ENCODE assay signal across 18 cellular contexts in the genomic region with DNA sequence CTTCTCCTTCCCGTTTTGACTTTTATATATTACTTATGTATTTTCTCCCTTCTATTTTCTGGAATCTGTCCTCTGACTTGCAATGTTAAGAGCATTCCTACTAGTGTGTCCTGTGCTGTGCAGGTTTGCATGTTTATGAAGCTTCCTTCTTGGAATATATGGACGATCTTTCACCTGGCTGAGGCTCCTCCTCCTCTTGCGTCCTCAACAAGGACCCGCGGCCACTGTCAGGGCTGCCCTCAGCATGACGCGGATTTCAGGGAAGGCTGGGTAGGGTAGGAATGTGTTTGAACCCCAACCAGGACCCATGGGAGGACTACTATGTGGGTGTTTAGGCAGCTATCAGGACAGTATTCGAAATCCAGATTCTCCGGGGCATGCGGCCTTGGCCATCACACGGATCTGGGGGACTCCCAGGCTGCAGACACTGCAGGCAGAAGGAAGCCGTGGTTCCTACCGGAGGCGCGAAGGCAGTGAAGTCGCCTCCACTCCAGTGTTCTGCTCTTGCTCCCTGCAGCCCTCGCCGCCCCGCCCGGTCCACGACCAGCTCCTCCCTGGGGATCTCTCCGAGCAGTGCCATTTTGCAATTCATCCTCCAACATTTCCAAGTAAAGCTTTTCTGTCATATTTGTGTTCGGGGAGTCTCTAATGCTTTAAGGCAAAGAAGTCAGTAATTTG. TPM values are rescaled to one million over a fixed set of nuclear protein-coding genes. Genes with fewer than 3 reads are reported as not detected.
DNase-seq lines count a peak whose midpoint lies in the region; ATAC-seq, FAIRE-seq and TF ChIP-seq lines count a peak whose summit lies in the region.
"Had no signal": no experiment of that assay in that cellular context is flagged by ENCODE, and none has a peak within 500 bp of the region (broad histone marks: within the 10 kb centered on the region; RNA-seq: fewer than 3 reads in every experiment).

No MANE protein-coding gene starts in this region.

- no peak for TF ChIP-seq POLR2A in gastrocnemius medialis (IDR thresholded peaks at IDR 0.05)

- H3K27ac ChIP-seq in SK-N-MC: peak overlapping the region; percentile 91
- no peak overlapping the region for H3K27ac ChIP-seq in kidney (ENCODE audit: low read depth in 2 of 2, low read length in 2 of 2)
- H3K27ac ChIP-seq in gastrocnemius medialis: peak overlapping the region in 3 of 4 donors; percentile 41 to 47 (median 46)
- H3K27ac ChIP-seq: pancreas had no signal

- TF ChIP-seq CTCF in kidney (IDR thresholded peaks at IDR 0.05; ENCODE audit: borderline replicate concordance, extremely low read depth, insufficient read depth): no peak
- TF ChIP-seq CTCF in gastrocnemius medialis (IDR thresholded peaks at IDR 0.05 in 4 of 5, conservative IDR thresholded peaks at IDR 0.05 in 1 of 5): no peak

- no peak for ATAC-seq in gastrocnemius medialis
- ATAC-seq in HG03354 (IDR thresholded peaks at IDR 0.05; ENCODE audit: poor library complexity, severe bottlenecking, unreplicated experiment): no peak

- H3K9me3 ChIP-seq in SK-N-MC (ENCODE audit: low read depth, low read length) (no peaks in the 10 kb centered on the region), kidney (ENCODE audit: control insufficient read depth in 1 of 2, low read length in 2 of 2) (no peaks in the 10 kb centered on the region), gastrocnemius medialis (no peaks in the 10 kb centered on the region)
- H3K9me3 ChIP-seq: esophagus muscularis mucosa, pancreas had no signal

- DNase-seq in Caki2 (ENCODE audit: low read depth) (peak; percentile 8), SK-N-MC (ENCODE audit: low read depth, low spot score) (no peak), kidney (peak; percentile 84), gastrocnemius medialis (no peak), hippocampal formation (lab: John Stamatoyannopoulos, UW) (no peak), NCI-H82 (lab: John Stamatoyannopoulos, UW) (no peak), A172 (ENCODE audit: low spot score) (no peak)
- DNase-seq: activated CD8-positive, alpha-beta memory T cell treated with anti-CD3 and anti-CD28 coated beads, Interleukin-2, amount 50 U/mL, for 48 hours; activated effector memory CD4-positive, alpha-beta T cell treated with Interleukin-2 at 50 U/mL for 16 hours; effector CD8-positive, alpha-beta T cell; immature natural killer cell; KG1; NCI-H2029 treated with DMSO at 0.1 percent for 48 hours; NCI-H526; pancreas had no signal

- H3K36me3 ChIP-seq in SK-N-MC (ENCODE audit: insufficient read depth, low read length): no peaks in the 10 kb centered on the region
- H3K36me3 ChIP-seq in kidney (ENCODE audit: control insufficient read depth in 1 of 2, insufficient read depth in 2 of 2, low read length in 2 of 2): no peaks in the 10 kb centered on the region
- no peaks in the 10 kb centered on the region for H3K36me3 ChIP-seq in gastrocnemius medialis
- H3K36me3 ChIP-seq: esophagus muscularis mucosa, pancreas had no signal

- H3K9ac ChIP-seq in SK-N-MC (ENCODE audit: insufficient read length) (peak overlapping the region; percentile 58), kidney (ENCODE audit: low read length in 2 of 2) (no peak overlapping the region)

- H3K27me3 ChIP-seq in gastrocnemius medialis: no peaks in the 10 kb centered on the region
- H3K27me3 ChIP-seq: esophagus muscularis mucosa, pancreas had no signal

- H3K4me3 ChIP-seq in SK-N-MC (no peak overlapping the region), kidney (ENCODE audit: low read length in 2 of 2) (no peak overlapping the region), gastrocnemius medialis (no peak overlapping the region)
- H3K4me3 ChIP-seq: esophagus muscularis mucosa, lung, pancreas had no signal

- FAIRE-seq in kidney (lab: Jason Lieb, UNC): no peak
- FAIRE-seq: pancreas had no signal

- H3K4me1 ChIP-seq in kidney (ENCODE audit: control insufficient read depth in 1 of 2, insufficient read depth in 1 of 2, low read depth in 1 of 2, low read length in 2 of 2) (peaks cover 0 to 2% of the 10 kb centered on the region in 2 donors), gastrocnemius medialis (peaks cover 9 to 22% of the 10 kb centered on the region in 2 donors)
- H3K4me1 ChIP-seq: pancreas had no signal

- in situ Hi-C loops in Caki2 (cut with HindIII; ENCODE audit: low pct_unique_long_range_greater_than_20kb, low sequenced_read_pairs) (no loop called here), gastrocnemius medialis (cut with MboI; ENCODE audit: low sequenced_read_pairs in 4 of 4) (loop anchor here in 2 of 4 donors (5.0 to 10.0 kb wide), 3 partner anchors 144 to 367 kb away; no protein-coding TSS in a partner anchor)

- intact Hi-C loops in kidney (cut with DNase I): loop anchor here (10.0 kb wide), 1 partner anchor 364 kb away; no protein-coding TSS in a partner anchor
- intact Hi-C loops in gastrocnemius medialis (cut with DNase I; ENCODE audit: low total_unique reads): loop anchor here (1.0 to 5.0 kb wide), 6 partner anchors 137 to 426 kb away; no protein-coding TSS in a partner anchor

RNA-seq across cellular contexts. Expression of a gene that starts 37.0 kb away (rescaled TPM):
- 18.8 and 26.3 TPM in 2 replicates for total RNA-seq in Caki2 (2014; rRNA removed; shearing (Covaris generic); ENCODE audit: low replicate concordance)
- total RNA-seq in kidney: 118 TPM
- polyA plus RNA-seq in kidney (ENCODE audit: insufficient read depth, low read depth, low replicate concordance): 12.9 TPM
- total RNA-seq in gastrocnemius medialis: 10 to 100 TPM in 1 of 4 donors, 1 to 10 TPM in 3; 4.9 to 12.4 (median 6.5) TPM
- total RNA-seq in A172 (2014; rRNA removed; shearing (Covaris generic)): 27.9 and 34.8 TPM in 2 replicates

Comparison
In these comparisons a context has a peak if more than half of its experiments do, and no peak if none do; other contexts are left out.
1. DNase-seq: peak in Caki2 (single experiment) and kidney (single experiment); none in SK-N-MC (single experiment), gastrocnemius medialis (0 of 2), hippocampal formation (0 of 2), NCI-H82 (single experiment) and A172 (single experiment).
2. H3K27ac ChIP-seq: peak in SK-N-MC (single experiment) and gastrocnemius medialis (3 of 4); none in kidney (0 of 2).